ENCODE assay signal across 17 cellular contexts in genomic region chr21:44753357-44753756, GRCh38. TPM values are rescaled to one million over a fixed set of nuclear protein-coding genes. Genes with fewer than 3 reads are reported as not detected.
"Had no signal": no experiment of that assay in that cellular context is flagged by ENCODE, and none has a peak within 500 bp of the region (broad histone marks: within the 10 kb centered on the region; RNA-seq: fewer than 3 reads in every experiment).

No MANE protein-coding gene starts in this region.

- ATAC-seq: gastrocnemius medialis; stimulated activated memory B cell treated with anti-CD40 and anti-IgM and Interleukin-4, amounts not matched to agents 10 μg/mL and 1 μg/mL and 100 μg/mL, for 72 hours had no signal

- H3K4me3 ChIP-seq: gastrocnemius medialis, heart right ventricle, tibial nerve had no signal

- H3K36me3 ChIP-seq: gastrocnemius medialis, heart right ventricle, neutrophil, tibial nerve had no signal

- DNase-seq: activated CD4-positive, alpha-beta memory T cell treated with anti-CD3 and anti-CD28 coated beads, Interleukin-2, amount 10 ng/mL, durations not matched to agents 7 days and 5 days; activated CD4-positive, alpha-beta T cell treated with anti-CD3 and anti-CD28 coated beads for 1 hour; activated CD8-positive, alpha-beta memory T cell treated with anti-CD3 and anti-CD28 coated beads, Interleukin-2, amount 50 U/mL, for 4 hours; activated naive CD4-positive, alpha-beta T cell treated with anti-CD3 and anti-CD28 coated beads for 36 hours; gastrocnemius medialis; heart right ventricle had no signal

- H3K27ac ChIP-seq: gastrocnemius medialis, heart right ventricle, neutrophil, tibial nerve had no signal

- FAIRE-seq: astrocyte had no signal

- H3K9me3 ChIP-seq: gastrocnemius medialis, neutrophil had no signal

RNA-seq across cellular contexts. Expression of gene TSPEAR, which starts 42.0 kb away (rescaled TPM):
- total RNA-seq: activated CD4-positive, alpha-beta memory T cell treated with anti-CD3 and anti-CD28 coated beads, Interleukin-2, amount 10 ng/mL, durations not matched to agents 7 days and 5 days; activated naive CD4-positive, alpha-beta T cell treated with anti-CD3 and anti-CD28 coated beads for 36 hours; activated T-helper 1 cell treated with anti-CD3 and anti-CD28 coated beads, Interleukin-12 subunit alpha, Interleukin-12 subunit beta, Interleukin-2, Interleukin-4 antibody, amounts not matched to agents 30 ng/mL and 10 ng/mL and 1 ng/mL, durations not matched to agents 14 hours and 24 hours and 36 hours; astrocyte; fibroblast of lung; gastrocnemius medialis; kidney epithelial cell; progenitor cell of endocrine pancreas; T-helper 2 cell treated with Interferon-gamma antibody and Interleukin-4, amounts not matched to agents 100 ng/mL and 5 ng/mL, for 36 hours; tibial nerve had no signal

RNA-seq across cellular contexts. Expression of gene KRTAP10-12, which starts 56.4 kb away (rescaled TPM):
- total RNA-seq: activated CD4-positive, alpha-beta memory T cell treated with anti-CD3 and anti-CD28 coated beads, Interleukin-2, amount 10 ng/mL, durations not matched to agents 7 days and 5 days; activated naive CD4-positive, alpha-beta T cell treated with anti-CD3 and anti-CD28 coated beads for 36 hours; activated T-helper 1 cell treated with anti-CD3 and anti-CD28 coated beads, Interleukin-12 subunit alpha, Interleukin-12 subunit beta, Interleukin-2, Interleukin-4 antibody, amounts not matched to agents 30 ng/mL and 10 ng/mL and 1 ng/mL, durations not matched to agents 14 hours and 24 hours and 36 hours; astrocyte; fibroblast of lung; gastrocnemius medialis; heart right ventricle; kidney epithelial cell; liver; mesothelial cell of epicardium; progenitor cell of endocrine pancreas; T-helper 2 cell treated with Interferon-gamma antibody and Interleukin-4, amounts not matched to agents 100 ng/mL and 5 ng/mL, for 36 hours; tibial nerve had no signal
